Comparison of ENCODE assay signal across 20 cellular contexts in the genomic region with DNA sequence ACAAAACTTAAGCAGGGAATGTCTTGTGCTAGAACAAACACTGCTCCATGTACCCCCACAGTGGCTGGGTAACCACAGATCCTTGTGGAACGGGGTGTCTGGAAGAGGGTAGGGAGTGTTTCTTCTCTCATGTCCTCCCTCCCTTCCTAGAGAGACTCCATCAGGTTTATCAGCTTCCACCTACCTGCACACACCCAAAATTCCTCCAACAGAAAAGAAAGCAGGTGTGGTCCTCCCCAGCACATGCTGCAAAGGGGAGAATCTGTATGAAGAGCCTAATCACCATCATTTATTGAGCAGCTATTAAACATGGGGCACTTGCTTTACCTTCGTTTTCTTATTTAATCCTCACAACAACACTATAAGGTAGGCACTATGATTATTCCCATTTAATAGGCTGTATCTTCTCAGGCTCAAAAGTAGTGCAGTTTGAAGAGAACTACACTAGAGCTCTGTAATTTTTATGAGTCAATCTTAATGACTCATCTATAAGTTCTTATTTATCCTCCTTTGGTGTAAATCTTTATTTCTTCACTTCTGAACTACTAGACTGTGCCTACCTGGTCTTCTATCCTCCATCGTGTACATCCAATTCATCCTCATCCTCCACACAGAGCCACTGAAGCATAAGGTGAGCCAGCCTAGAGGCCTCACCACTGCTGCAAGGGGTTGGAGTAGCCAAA. TPM values are rescaled to one million over a fixed set of nuclear protein-coding genes. Genes with fewer than 3 reads are reported as not detected.
"Had no signal": no experiment of that assay in that cellular context is flagged by ENCODE, and none has a peak within 500 bp of the region (broad histone marks: within the 10 kb centered on the region; RNA-seq: fewer than 3 reads in every experiment).

No MANE protein-coding gene starts in this region.

- H3K27ac ChIP-seq: body of pancreas, dorsolateral prefrontal cortex, esophagus muscularis mucosa, thyroid gland had no signal

- H3K9me3 ChIP-seq: body of pancreas, esophagus muscularis mucosa, thyroid gland had no signal

- H3K9me3 Mint-ChIP-seq: activated CD4-positive, alpha-beta T cell treated with anti-CD3 and anti-CD28 coated beads, Interleukin-2, amount 10 ng/mL, durations not matched to agents 24 days and 14 days; activated CD8-positive, alpha-beta T cell treated with anti-CD3 and anti-CD28 coated beads for 36 hours; activated T-cell treated with anti-CD3 and anti-CD28 coated beads, Interleukin-2, amount 50 U/mL, for 24 hours; activated T-helper 2 cell treated with anti-CD3 and anti-CD28 coated beads, Interferon-gamma antibody, Interleukin-2, Interleukin-4, amounts not matched to agents 10 μg/mL and 5 μg/mL and 100 μg/mL, durations not matched to agents 14 hours and 24 hours and 36 hours; mesothelial cell of epicardium; nephron had no signal

- H3K27me3 Mint-ChIP-seq: activated CD8-positive, alpha-beta T cell treated with anti-CD3 and anti-CD28 coated beads for 36 hours; activated T-cell treated with anti-CD3 and anti-CD28 coated beads, Interleukin-2, amount 50 U/mL, for 24 hours had no signal

- H3K36me3 ChIP-seq: esophagus muscularis mucosa, thyroid gland had no signal

- H3K27me3 ChIP-seq: body of pancreas, dorsolateral prefrontal cortex, esophagus muscularis mucosa, thyroid gland had no signal

- H3K4me3 Mint-ChIP-seq: activated CD4-positive, alpha-beta T cell treated with anti-CD3 and anti-CD28 coated beads, Interleukin-2, amount 10 ng/mL, durations not matched to agents 24 days and 14 days; activated CD8-positive, alpha-beta T cell treated with anti-CD3 and anti-CD28 coated beads for 36 hours; activated T-cell treated with anti-CD3 and anti-CD28 coated beads, Interleukin-2, amount 50 U/mL, for 24 hours; mesothelial cell of epicardium; nephron had no signal

- H3K36me3 Mint-ChIP-seq: mesothelial cell of epicardium had no signal

- H3K27ac Mint-ChIP-seq: activated CD4-positive, alpha-beta T cell treated with anti-CD3 and anti-CD28 coated beads, Interleukin-2, amount 10 ng/mL, durations not matched to agents 24 days and 14 days; activated CD8-positive, alpha-beta T cell treated with anti-CD3 and anti-CD28 coated beads for 36 hours; activated T-cell treated with anti-CD3 and anti-CD28 coated beads, Interleukin-2, amount 50 U/mL, for 24 hours; activated T-helper 2 cell treated with anti-CD3 and anti-CD28 coated beads, Interferon-gamma antibody, Interleukin-2, Interleukin-4, amounts not matched to agents 10 μg/mL and 5 μg/mL and 100 μg/mL, durations not matched to agents 14 hours and 24 hours and 36 hours; mesothelial cell of epicardium; nephron had no signal

- DNase-seq: activated CD4-positive, alpha-beta T cell treated with anti-CD3 and anti-CD28 coated beads, Interleukin-2, amount 10 ng/mL, durations not matched to agents 24 days and 14 days; activated CD4-positive, CD25-positive, alpha-beta regulatory T cell; activated CD8-positive, alpha-beta T cell treated with anti-CD3 and anti-CD28 coated beads for 36 hours; activated naive CD4-positive, alpha-beta T cell treated with Interleukin-2 at 50 U/mL for 16 hours; activated T-cell treated with anti-CD3 and anti-CD28 coated beads, Interleukin-2, amount 50 U/mL, for 24 hours; body of pancreas; central memory CD4-positive, alpha-beta T cell; dorsolateral prefrontal cortex; islet precursor cell; nucleus accumbens; posterior cingulate gyrus; stimulated activated CD4-positive, alpha-beta T cell treated with anti-CD3 and anti-CD28 coated beads, Interleukin-2, amount 100 ng/mL, for 24 hours; stimulated activated naive CD4-positive, alpha-beta T cell treated with Interleukin-2 at 50 U/mL for 16 hours; thyroid gland had no signal

- H3K4me1 ChIP-seq: body of pancreas, esophagus muscularis mucosa, thyroid gland had no signal

- H3K4me3 ChIP-seq: body of pancreas, dorsolateral prefrontal cortex, esophagus muscularis mucosa, lung, thyroid gland had no signal

- H3K4me1 Mint-ChIP-seq: activated CD4-positive, alpha-beta T cell treated with anti-CD3 and anti-CD28 coated beads, Interleukin-2, amount 10 ng/mL, durations not matched to agents 24 days and 14 days; mesothelial cell of epicardium; nephron had no signal

- ATAC-seq: activated CD8-positive, alpha-beta T cell treated with anti-CD3 and anti-CD28 coated beads for 36 hours; body of pancreas; left lobe of liver had no signal

RNA-seq across cellular contexts. Expression of gene TRPM6, which starts 33.4 kb away (rescaled TPM):
- total RNA-seq: activated CD8-positive, alpha-beta T cell treated with anti-CD3 and anti-CD28 coated beads for 36 hours had no signal
